23 cellular contexts compared by ENCODE assay signal in genomic region chr4:171979461-171979860, GRCh38.
A peak's percentile ranks its signal among the peaks of the same experiment; 100 is the strongest.
DNase-seq lines count a peak whose midpoint lies in the region; ATAC-seq, FAIRE-seq and TF ChIP-seq lines count a peak whose summit lies in the region.
"Had no signal": no experiment of that assay in that cellular context is flagged by ENCODE, and none has a peak within 500 bp of the region (broad histone marks: within the 10 kb centered on the region; RNA-seq: fewer than 3 reads in every experiment).

No MANE protein-coding gene starts in this region.

- no peak overlapping the region for H3K18ac ChIP-seq in H1 (ENCODE audit: extremely low read depth, low read length)

- peaks cover 14% of the 10 kb centered on the region for H3K4me1 Mint-ChIP-seq in WTC11
- H3K4me1 Mint-ChIP-seq: CD14-positive monocyte; CD4-positive, alpha-beta memory T cell; CD4-positive, CD25-positive, alpha-beta regulatory T cell; CD8-positive, alpha-beta memory T cell had no signal

- no peak overlapping the region for H2BK12ac ChIP-seq in H1 (ENCODE audit: low read depth, low read length)

- POLR2A ChIA-PET in WTC11 (lab: Charles Lee): no interaction called here
- POLR2A ChIA-PET in H1 (lab: Charles Lee; ENCODE audit: partially characterized antibody): no interaction called here

- no peaks in the 10 kb centered on the region for H3K9me3 ChIP-seq in H1 (ENCODE audit: insufficient read depth in 2 of 2, low read depth in 1 of 2, low read length in 1 of 2)
- H3K9me3 ChIP-seq: BE2C, BLaER1 had no signal

- no peak overlapping the region for H2BK15ac ChIP-seq in H1 (ENCODE audit: low read length)

- no peak overlapping the region for H2BK20ac ChIP-seq in H1 (ENCODE audit: low read length)

- TF ChIP-seq RAD21 in H1 (IDR thresholded peaks at IDR 0.05 in 1 of 2, conservative IDR thresholded peaks at IDR 0.05 in 1 of 2; ENCODE audit: low read depth in 2 of 2, low read length in 2 of 2): no peak

- no peak for FAIRE-seq in H1 (lab: Jason Lieb, UNC)
- FAIRE-seq: A204.1, G401.6, GM12891 had no signal

- no peaks in the 10 kb centered on the region for H3K27me3 Mint-ChIP-seq in WTC11 (ENCODE audit: low read depth)
- H3K27me3 Mint-ChIP-seq: CD4-positive, alpha-beta memory T cell; CD4-positive, CD25-positive, alpha-beta regulatory T cell; CD8-positive, alpha-beta memory T cell had no signal

- H3K4me3 ChIP-seq in H1 (ENCODE audit: extremely low read depth in 1 of 4, insufficient read depth in 2 of 4, low read depth in 3 of 4, low read length in 4 of 4): no peak overlapping the region
- H3K4me3 ChIP-seq: BLaER1 had no signal

- H3K4ac ChIP-seq in H1 (replicated peaks; ENCODE audit: insufficient read length, low read depth, low read length): no peak overlapping the region

- TF ChIP-seq POLR2A in H1 (IDR thresholded peaks at IDR 0.05; ENCODE audit: control extremely low read depth in 1 of 2, low read depth in 2 of 2, low read length in 2 of 2): no peak

- H3K23ac ChIP-seq in H1 (ENCODE audit: insufficient read length): no peak overlapping the region

- no peak for TF ChIP-seq EP300 in H1 (IDR thresholded peaks at IDR 0.05; ENCODE audit: borderline replicate concordance in 1 of 2, low read depth in 2 of 2, low read length in 2 of 2)

- H3K27ac Mint-ChIP-seq in WTC11: no peak overlapping the region
- H3K27ac Mint-ChIP-seq: CD14-positive monocyte; CD4-positive, alpha-beta memory T cell; CD4-positive, CD25-positive, alpha-beta regulatory T cell; CD8-positive, alpha-beta memory T cell had no signal

- no peaks in the 10 kb centered on the region for H4K20me1 ChIP-seq in H1 (replicated peaks in 1 of 2; ENCODE audit: control insufficient read depth in 1 of 2, insufficient read depth in 2 of 2, low read length in 2 of 2)
- H4K20me1 ChIP-seq: BLaER1 had no signal

- CTCF ChIA-PET in WTC11 (lab: Charles Lee): interaction anchor here (0.6 kb wide), 1 partner anchor 55 kb away, joined by 3 read pairs; no protein-coding TSS in a partner anchor
- CTCF ChIA-PET in H1 (lab: Charles Lee; ENCODE audit: partially characterized antibody): interaction anchor here (0.7 kb wide), 1 partner anchor 122 kb away, joined by 3 read pairs; no protein-coding TSS in a partner anchor

- no peaks in the 10 kb centered on the region for H3K79me2 ChIP-seq in H1 (ENCODE audit: control insufficient read depth in 1 of 2, insufficient read depth in 2 of 2, low read length in 2 of 2)

- TF ChIP-seq CTCF in WTC11 (IDR thresholded peaks at IDR 0.05): no peak
- TF ChIP-seq CTCF in H1 (IDR thresholded peaks at IDR 0.05; ENCODE audit: control extremely low read depth in 1 of 3, insufficient read depth in 1 of 3, low read depth in 1 of 3, low read length in 3 of 3): no peak

- ATAC-seq in WTC11 (peak; percentile 51), GM21717 (IDR thresholded peaks at IDR 0.05; ENCODE audit: unreplicated experiment) (no peak), HG03439 (IDR thresholded peaks at IDR 0.05; ENCODE audit: unreplicated experiment) (no peak), GM18858 (IDR thresholded peaks at IDR 0.05; ENCODE audit: unreplicated experiment) (no peak)

- H2BK120ac ChIP-seq in H1 (replicated peaks; ENCODE audit: low read depth, low read length): no peak overlapping the region

- H2AK5ac ChIP-seq in H1 (ENCODE audit: low read depth, low read length): no peak overlapping the region

- H3K79me1 ChIP-seq in H1 (ENCODE audit: low read depth, low read length): no peaks in the 10 kb centered on the region

- no peak overlapping the region for H3K56ac ChIP-seq in H1 (replicated peaks; ENCODE audit: insufficient read length, low read depth, low read length)

- DNase-seq in NCI-H69 (lab: John Stamatoyannopoulos, UW) (peak; percentile 35), WTC11 (ENCODE audit: low spot score) (no peak), H1 (ENCODE audit: low read depth in 1 of 2, low spot score in 2 of 2) (no peak), islet precursor cell (peak; percentile 62), OCI-M2 (lab: John Stamatoyannopoulos, UW; ENCODE audit: unreplicated experiment) (no peak)
- DNase-seq: 8988T; ACHN; BE2C; C1 segment of cervical spinal cord; CD4-positive, alpha-beta memory T cell; CD4-positive, CD25-positive, alpha-beta regulatory T cell; CD8-positive, alpha-beta memory T cell; COR-L47; DMS79 treated with DMSO at 0.1 percent for 48 hours; GF-D8 had no signal

- 0 out of 2 replicates have a peak, but pooled peaks cover 3% of the 10 kb centered on the region for H3K9me3 Mint-ChIP-seq in WTC11

- no peak overlapping the region for H4K91ac ChIP-seq in H1 (replicated peaks; ENCODE audit: insufficient read length, low read length)

- no peak overlapping the region for H4K8ac ChIP-seq in H1 (ENCODE audit: extremely low read depth, insufficient read depth, low read length)

- no peak overlapping the region for H3K4me3 Mint-ChIP-seq in WTC11
- H3K4me3 Mint-ChIP-seq: CD14-positive monocyte; CD4-positive, alpha-beta memory T cell; CD4-positive, CD25-positive, alpha-beta regulatory T cell; CD8-positive, alpha-beta memory T cell had no signal

- no peaks in the 10 kb centered on the region for H3K36me3 ChIP-seq in H1 (ENCODE audit: control insufficient read depth in 2 of 4, insufficient read depth in 4 of 4, low read length in 3 of 4)
- H3K36me3 ChIP-seq: BE2C, BLaER1 had no signal

- H3K14ac ChIP-seq in H1 (ENCODE audit: insufficient read length): no peak overlapping the region

- no peak overlapping the region for H3K9ac ChIP-seq in H1 (replicated peaks in 1 of 4; ENCODE audit: extremely low read depth in 1 of 4, low read depth in 3 of 4, low read length in 3 of 4)
- H3K9ac ChIP-seq: BLaER1 had no signal

- H2BK5ac ChIP-seq in H1 (ENCODE audit: low read depth, low read length): no peak overlapping the region

- H3K4me2 ChIP-seq in H1 (ENCODE audit: insufficient read depth in 1 of 2, low read depth in 2 of 2, low read length in 2 of 2): no peak overlapping the region
- H3K4me2 ChIP-seq: BLaER1 had no signal

- no peaks in the 10 kb centered on the region for H3K36me3 Mint-ChIP-seq in WTC11
- H3K36me3 Mint-ChIP-seq: CD14-positive monocyte; CD4-positive, alpha-beta memory T cell; CD4-positive, CD25-positive, alpha-beta regulatory T cell; CD8-positive, alpha-beta memory T cell had no signal

- H3K27ac ChIP-seq in H1 (ENCODE audit: low read depth, low read length): no peak overlapping the region
- H3K27ac ChIP-seq: BLaER1 had no signal

- H3K27me3 ChIP-seq in H1 (replicated peaks in 1 of 4; ENCODE audit: control insufficient read depth in 3 of 4, extremely low read depth in 1 of 4, insufficient read depth in 3 of 4, low read length in 3 of 4): no peaks in the 10 kb centered on the region
- H3K27me3 ChIP-seq: BE2C, BLaER1 had no signal

- no peaks in the 10 kb centered on the region for H3K23me2 ChIP-seq in H1 (ENCODE audit: low read depth, low read length)

- H2AFZ ChIP-seq in H1 (ENCODE audit: low read length): 0 out of 2 replicates have a peak overlapping the region, but pooled peaks have one; percentile 23

- no peak overlapping the region for H4K5ac ChIP-seq in H1 (ENCODE audit: insufficient read length, low read depth, low read length)

- WGBS in H1 (ENCODE audit: extremely low coverage in 1 of 2, insufficient coverage in 1 of 2, insufficient read length in 1 of 2, insufficient replicate concordance in 2 of 2, low coverage in 1 of 2, low lambda C conversion rate in 2 of 2, missing lambda C conversion rate in 1 of 2), 2 experiments: 93% methylated on average over 2 of the region's 2 CpGs; no CpG with 5 or more reads in 1 of the 2 experiments

- H3K4me1 ChIP-seq in H1 (replicated peaks in 1 of 4; ENCODE audit: control insufficient read depth in 3 of 4, insufficient read depth in 4 of 4, low read length in 3 of 4): 0 out of 7 replicates have a peak, but pooled peaks cover 0 to 3% (median 0%) of the 10 kb centered on the region in 4 experiments
- H3K4me1 ChIP-seq: BLaER1 had no signal

TF ChIP-seq in H1, 55 proteins besides CTCF, POLR2A, EP300 and RAD21:
- TF ChIP-seq POU5F1 (IDR thresholded peaks at IDR 0.05; ENCODE audit: low read depth, low read length): no peak
- TF ChIP-seq CBX8 (IDR thresholded peaks at IDR 0.05; ENCODE audit: borderline replicate concordance, low read depth, low read length): no peak
- TF ChIP-seq JUN (IDR thresholded peaks at IDR 0.05; ENCODE audit: low read depth, low read length): no peak
- TF ChIP-seq RXRA (IDR thresholded peaks at IDR 0.05; ENCODE audit: insufficient read depth, low read depth, low read length): no peak
- TF ChIP-seq JUND (IDR thresholded peaks at IDR 0.05; ENCODE audit: low read length): no peak
- no peak for TF ChIP-seq MAFK (IDR thresholded peaks at IDR 0.05; ENCODE audit: low read depth, low read length)
- no peak for TF ChIP-seq SP2 (IDR thresholded peaks at IDR 0.05; ENCODE audit: low read length)
- TF ChIP-seq USF2 (IDR thresholded peaks at IDR 0.05; ENCODE audit: low read length): no peak
- TF ChIP-seq TEAD4 (IDR thresholded peaks at IDR 0.05; ENCODE audit: low read depth, low read length): no peak
- TF ChIP-seq TCF12 (IDR thresholded peaks at IDR 0.05; ENCODE audit: low read depth, low read length): no peak

Comparison
In these comparisons a context has a peak if more than half of its experiments do, and no peak if none do; other contexts are left out.
1. DNase-seq: peak in NCI-H69 (single experiment) and islet precursor cell (single experiment); none in WTC11 (single experiment), H1 (0 of 2) and OCI-M2 (single experiment).